10 cellular contexts compared by ENCODE assay signal in the genomic region with DNA sequence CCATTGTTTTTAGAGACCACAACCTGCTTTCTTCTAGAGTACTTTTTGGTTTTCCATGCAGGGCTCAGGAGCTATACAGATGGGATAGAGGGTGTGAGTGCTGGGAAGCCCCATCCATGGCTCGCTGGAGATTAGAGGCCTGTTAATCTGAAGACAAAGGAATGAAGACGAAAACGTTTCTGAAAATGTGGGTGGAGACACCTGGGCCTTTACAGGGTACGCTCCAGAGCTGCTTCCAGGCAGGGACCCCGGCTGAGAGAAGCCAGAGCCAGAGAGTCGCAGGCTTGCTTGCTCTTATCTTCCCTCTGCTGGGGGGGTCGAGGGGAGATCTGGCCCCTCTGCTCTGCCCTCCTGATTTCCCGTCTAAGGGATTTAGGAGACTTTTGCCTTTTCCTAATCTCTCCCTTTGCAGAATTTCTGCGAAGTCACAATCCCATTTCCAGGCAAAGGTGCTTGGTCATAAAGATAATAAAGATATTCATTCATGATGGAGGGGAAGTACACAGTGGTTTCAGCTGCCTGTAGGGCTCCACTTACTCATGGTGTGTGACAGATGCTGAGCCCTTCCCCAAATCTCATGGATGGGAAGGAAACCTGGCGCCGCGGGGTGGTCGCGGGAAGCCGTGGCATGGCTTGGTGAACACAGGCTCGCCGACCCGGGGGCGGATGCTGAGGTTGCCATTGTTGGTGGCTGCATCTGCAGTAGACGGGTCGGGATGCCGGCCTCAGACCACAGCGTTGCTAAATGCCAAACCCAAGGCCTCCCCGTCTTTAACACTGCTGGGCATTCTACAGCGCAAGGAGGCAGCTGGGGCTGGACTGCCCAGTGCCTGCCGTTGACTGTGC. TPM values are rescaled to one million over a fixed set of nuclear protein-coding genes. Genes with fewer than 3 reads are reported as not detected.
DNase-seq lines count a peak whose midpoint lies in the region; ATAC-seq and TF ChIP-seq lines count a peak whose summit lies in the region.
"Had no signal": no experiment of that assay in that cellular context is flagged by ENCODE, and none has a peak within 500 bp of the region (broad histone marks: within the 10 kb centered on the region; RNA-seq: fewer than 3 reads in every experiment).

No MANE protein-coding gene starts in this region.

- no peak overlapping the region for H2AFZ ChIP-seq in PC-3 (ENCODE audit: low read length)

- H3K27ac ChIP-seq in BLaER1 (peak overlapping the region; percentile 21; the same call in 1 of the 2 replicates), HUES6 (ENCODE audit: low read depth, low read length) (peak overlapping the region; percentile 94; the same call in 1 of the 2 replicates), PC-3 (ENCODE audit: low read length) (no peak overlapping the region)

- H3K36me3 Mint-ChIP-seq in activated naive CD8-positive, alpha-beta T cell treated with anti-CD3 and anti-CD28 coated beads for 36 hours = no peaks in the 10 kb centered on the region
- no peaks in the 10 kb centered on the region for H3K36me3 Mint-ChIP-seq in mesothelial cell of epicardium

- CTCF ChIA-PET in PC-3 (lab: Charles Lee) = no interaction called here

- POLR2A ChIA-PET in PC-3 (lab: Charles Lee; ENCODE audit: unreplicated experiment) = interaction anchor here (0.6 kb wide), 1 partner anchor 477 kb away, joined by 4 read pairs; no protein-coding TSS in a partner anchor

- TF ChIP-seq CTCF in mesothelial cell of epicardium (IDR thresholded peaks at IDR 0.05; ENCODE audit: unreplicated experiment) = no peak
- no peak for TF ChIP-seq CTCF in PC-3 (conservative IDR thresholded peaks at IDR 0.05; ENCODE audit: low read depth, low read length)

- H3K79me2 ChIP-seq in PC-3 (ENCODE audit: low read length) = peaks cover 2% of the 10 kb centered on the region

- H3K9me2 ChIP-seq in PC-3 (replicated peaks; ENCODE audit: low read length) = no peaks in the 10 kb centered on the region

- no TSS peak for BruUV-seq in PC-3 (replicated peaks; lab: Mats Ljungman, UMichigan)

- peaks cover 20% of the 10 kb centered on the region for H3K27me3 Mint-ChIP-seq in activated naive CD8-positive, alpha-beta T cell treated with anti-CD3 and anti-CD28 coated beads for 36 hours
- H3K27me3 Mint-ChIP-seq in mesothelial cell of epicardium (ENCODE audit: low read depth) = no peaks in the 10 kb centered on the region

- no peak for ATAC-seq in PC-3

- DNase-seq in activated naive CD8-positive, alpha-beta T cell treated with anti-CD3 and anti-CD28 coated beads for 36 hours = no peak
- DNase-seq in mesothelial cell of epicardium (ENCODE audit: low spot score in 2 of 2, unreplicated experiment in 2 of 2) = no peak
- no peak for DNase-seq in GM19238 (ENCODE audit: insufficient read length, low spot score)
- DNase-seq in dermis blood vessel endothelial cell = no peak
- DNase-seq in PC-3 = no peak
- no peak for DNase-seq in NCI-H774 (lab: John Stamatoyannopoulos, UW)
- DNase-seq: AML-193; stimulated activated naive CD4-positive, alpha-beta T cell treated with Interleukin-2 at 50 U/mL for 16 hours had no signal

- H3K27me3 ChIP-seq in BLaER1 = peaks cover 26% of the 10 kb centered on the region
- peaks cover under 1% of the 10 kb centered on the region; the same call in 1 of the 2 replicates for H3K27me3 ChIP-seq in HUES6 (ENCODE audit: control insufficient read depth, insufficient read depth, low read length)
- no peaks in the 10 kb centered on the region for H3K27me3 ChIP-seq in PC-3 (ENCODE audit: low read length)

- H3K9me3 ChIP-seq in BLaER1 (no peaks in the 10 kb centered on the region), HUES6 (ENCODE audit: control insufficient read depth, insufficient read depth, low read depth, low read length) (no peaks in the 10 kb centered on the region), PC-3 (ENCODE audit: low read length) (no peaks in the 10 kb centered on the region)

- H3K4me2 ChIP-seq in BLaER1 = peak overlapping the region; percentile 68
- no peak overlapping the region for H3K4me2 ChIP-seq in PC-3 (ENCODE audit: low read length)

- no peaks in the 10 kb centered on the region for H3K9me3 Mint-ChIP-seq in activated naive CD8-positive, alpha-beta T cell treated with anti-CD3 and anti-CD28 coated beads for 36 hours
- no peaks in the 10 kb centered on the region for H3K9me3 Mint-ChIP-seq in mesothelial cell of epicardium

- peaks cover 53% of the 10 kb centered on the region for H3K4me1 ChIP-seq in BLaER1
- peaks cover 55% of the 10 kb centered on the region for H3K4me1 ChIP-seq in HUES6 (ENCODE audit: control insufficient read depth, insufficient read depth, low read length)
- H3K4me1 ChIP-seq in PC-3 (ENCODE audit: insufficient read depth, low read length) = 0 out of 2 replicates have a peak, but pooled peaks cover 5% of the 10 kb centered on the region

- H3F3A ChIP-seq in PC-3 (ENCODE audit: low read length, unreplicated experiment) = no peaks in the 10 kb centered on the region

- H3K36me3 ChIP-seq in BLaER1 (no peaks in the 10 kb centered on the region), HUES6 (ENCODE audit: control insufficient read depth, insufficient read depth, low read length) (no peaks in the 10 kb centered on the region), PC-3 (ENCODE audit: low read depth, low read length) (no peaks in the 10 kb centered on the region)

- H3K27ac Mint-ChIP-seq in activated naive CD8-positive, alpha-beta T cell treated with anti-CD3 and anti-CD28 coated beads for 36 hours = peak overlapping the region; percentile 70
- H3K27ac Mint-ChIP-seq in mesothelial cell of epicardium = peak overlapping the region; percentile 98

- peaks cover 17% of the 10 kb centered on the region for H3K4me1 Mint-ChIP-seq in activated naive CD8-positive, alpha-beta T cell treated with anti-CD3 and anti-CD28 coated beads for 36 hours
- H3K4me1 Mint-ChIP-seq in mesothelial cell of epicardium = peaks cover 50% of the 10 kb centered on the region

- H3K4me3 ChIP-seq in BLaER1 (no peak overlapping the region), HUES6 (ENCODE audit: low read depth, low read length) (peak overlapping the region; percentile 42), PC-3 (ENCODE audit: low read length) (no peak overlapping the region)

- H3K4me3 Mint-ChIP-seq in activated naive CD8-positive, alpha-beta T cell treated with anti-CD3 and anti-CD28 coated beads for 36 hours = no peak overlapping the region
- no peak overlapping the region for H3K4me3 Mint-ChIP-seq in mesothelial cell of epicardium

- H4K20me1 ChIP-seq in BLaER1 (peaks cover 2% of the 10 kb centered on the region), PC-3 (ENCODE audit: low read length) (0 out of 2 replicates have a peak, but pooled peaks cover under 1% of the 10 kb centered on the region)

- intact Hi-C loops in PC-3 (cut with micrococcal nuclease) = no loop called here

- no peak overlapping the region for H3K9ac ChIP-seq in BLaER1
- peak overlapping the region; percentile 83 for H3K9ac ChIP-seq in HUES6 (ENCODE audit: low read length)
- H3K9ac ChIP-seq in PC-3 (ENCODE audit: low read length) = no peak overlapping the region

RNA-seq across cellular contexts. Expression of a gene that starts 4.8 kb away (rescaled TPM):
- total RNA-seq in activated naive CD8-positive, alpha-beta T cell treated with anti-CD3 and anti-CD28 coated beads for 36 hours = 10 to 100 TPM; 16.6 to 17.9 TPM
- total RNA-seq in mesothelial cell of epicardium (45.7 to 50.0 TPM (median 49.8 TPM) in 3 replicates), dermis blood vessel endothelial cell (46.4 and 130 TPM in 2 replicates), PC-3 (2014; rRNA removed) (103 and 125 TPM in 2 replicates)

RNA-seq across cellular contexts. Expression of a gene that starts 13.8 kb away (rescaled TPM):
- 10 to 100 TPM; 39.1 to 43.7 TPM for total RNA-seq in activated naive CD8-positive, alpha-beta T cell treated with anti-CD3 and anti-CD28 coated beads for 36 hours
- total RNA-seq in mesothelial cell of epicardium (62.0 to 66.5 TPM (median 62.3 TPM) in 3 replicates), dermis blood vessel endothelial cell (38.1 and 66.9 TPM in 2 replicates), PC-3 (2014; rRNA removed) (40.6 and 47.0 TPM in 2 replicates)
